Comparison of ENCODE assay signal across 1 cellular context in genomic region chr16:81711609-81712329, GRCh38.
TF ChIP-seq lines count a peak whose summit lies in the region.

No MANE protein-coding gene starts in this region.

TF ChIP-seq in HEK293, 187 proteins besides CTCF, POLR2A, EP300 and RAD21 (continued from another document):
- TF ChIP-seq PRDM2 (tag by site-specific recombination; IDR thresholded peaks at IDR 0.05; ENCODE audit: borderline replicate concordance) (peak; percentile 66; the same call in 1 of the 2 replicates), KLF1 (tag by site-specific recombination; IDR thresholded peaks at IDR 0.05) (0 out of 2 replicates have a peak, but pooled peaks have one; percentile 11), PRDM4 (tag by site-specific recombination; IDR thresholded peaks at IDR 0.05) (peak; percentile 96), ZNF621 (tag by site-specific recombination; IDR thresholded peaks at IDR 0.05) (no peak), ZNF629 (tag by site-specific recombination; IDR thresholded peaks at IDR 0.05) (peak; percentile 57; the same call in 1 of the 2 replicates), ZBTB44 (tag by site-specific recombination; IDR thresholded peaks at IDR 0.05) (no peak), PRDM6 (tag by site-specific recombination; IDR thresholded peaks at IDR 0.05) (peak; percentile 58), INSM2 (tag by site-specific recombination; IDR thresholded peaks at IDR 0.05) (0 out of 2 replicates have a peak, but pooled peaks have one; percentile 14), PRDM1 (tag by site-specific recombination; IDR thresholded peaks at IDR 0.05) (peak; percentile 93), GLIS2 (tag by site-specific recombination; IDR thresholded peaks at IDR 0.05) (peak; percentile 50), ZIC2 (tag by site-specific recombination; IDR thresholded peaks at IDR 0.05) (peak; percentile 91), GLIS1 (tag by site-specific recombination; IDR thresholded peaks at IDR 0.05) (peak; percentile 16; the same call in 1 of the 2 replicates)
